ENCODE assay signal across 15 cellular contexts in genomic region chr11:129275825-129276224, GRCh38.
DNase-seq lines count a peak whose midpoint lies in the region; ATAC-seq, FAIRE-seq and TF ChIP-seq lines count a peak whose summit lies in the region.
"Had no signal": no experiment of that assay in that cellular context is flagged by ENCODE, and none has a peak within 500 bp of the region (broad histone marks: within the 10 kb centered on the region; RNA-seq: fewer than 3 reads in every experiment).

No MANE protein-coding gene starts in this region.

- H4K91ac ChIP-seq in trophoblast cell (ENCODE audit: low read depth, low read length), result no peak overlapping the region

- H3K27ac ChIP-seq in A549 (no peak overlapping the region), body of pancreas (peak overlapping the region in 3 of 4 donors; percentile 22 to 69 (median 31)), HepG2 (ENCODE audit: extremely low read length, insufficient read depth, low read length) (no peak overlapping the region), trophoblast cell (ENCODE audit: low read depth, low read length) (no peak overlapping the region)
- H3K27ac ChIP-seq: C4-2B had no signal

- no peak overlapping the region for H2AK5ac ChIP-seq in trophoblast cell (ENCODE audit: low read length)

- DNase-seq in A549 (ENCODE audit: low read depth in 1 of 2, low spot score in 1 of 2), result no peak
- peak; percentile 46 to 72 (median 57) for DNase-seq in body of pancreas
- DNase-seq in HepG2 (ENCODE audit: low spot score), result no peak
- no peak for DNase-seq in trophoblast cell
- DNase-seq in NCI-H69 (lab: John Stamatoyannopoulos, UW), result no peak
- DNase-seq in stimulated activated CD4-positive, alpha-beta T cell treated with anti-CD3 and anti-CD28 coated beads, Interleukin-12 subunit alpha, Interleukin-12 subunit beta, amount 100 ng/mL, for 4 hours, result no peak
- no peak for DNase-seq in KG1 (lab: John Stamatoyannopoulos, UW)
- DNase-seq: Caco-2, NCI-H1436 treated with DMSO at 0.1 percent for 48 hours, NCI-H2227 treated with DMSO at 0.1 percent for 48 hours, PC-3 had no signal

- ATAC-seq in A549 (no peak), body of pancreas (no peak), HepG2 (peak; percentile 29), HG03025 (IDR thresholded peaks at IDR 0.05; ENCODE audit: low FRiP score, unreplicated experiment) (no peak)
- ATAC-seq: HCT116, PC-3 had no signal

- peaks cover 8% of the 10 kb centered on the region for H3K79me1 ChIP-seq in trophoblast cell (ENCODE audit: low read length)

- intact Hi-C loops in body of pancreas (cut with DNase I), result loop anchor here (10.0 kb wide), 1 partner anchor 49 kb away; no protein-coding TSS in a partner anchor
- intact Hi-C loops in HepG2 (cut with micrococcal nuclease; ENCODE audit: unreplicated experiment), result loop anchor here (1.0 to 5.0 kb wide), 4 partner anchors 16 to 134 kb away; no protein-coding TSS in a partner anchor

- WGBS in A549 (ENCODE audit: missing lambda C conversion rate), result 89% methylated on average over 3 of the region's 3 CpGs
- 13 to 27% methylated on average over 3 of the region's 3 CpGs for WGBS in body of pancreas, 2 donors
- WGBS in HepG2 (ENCODE audit: low lambda C conversion rate), result 12% methylated on average over 3 of the region's 3 CpGs
- WGBS in trophoblast cell (ENCODE audit: extremely low coverage, insufficient coverage, insufficient read length), result no CpG with 5 or more reads among the region's 3 CpGs

- no peak for TF ChIP-seq CTCF in A549 (IDR thresholded peaks at IDR 0.05)
- TF ChIP-seq CTCF in body of pancreas (IDR thresholded peaks at IDR 0.05), result no peak
- TF ChIP-seq CTCF in HepG2 (CRISPR knock-in tag; IDR thresholded peaks at IDR 0.05), result no peak

- in situ Hi-C loops in HepG2 (cut with HindIII; ENCODE audit: extremely low pct_ligation_motif_present, low pct_unique_long_range_greater_than_20kb), result no loop called here

- H3K27me3 ChIP-seq in body of pancreas, result no peaks in the 10 kb centered on the region
- no peaks in the 10 kb centered on the region; a peak in 1 of 5 replicates for H3K27me3 ChIP-seq in HepG2 (ENCODE audit: control insufficient read depth in 1 of 2, insufficient read depth in 2 of 2, low read length in 2 of 2)
- H3K27me3 ChIP-seq in trophoblast cell (ENCODE audit: insufficient read depth, low read length), result no peaks in the 10 kb centered on the region

- POLR2A ChIA-PET in A549 (lab: Yijun Ruan, JAX), result no interaction called here
- POLR2A ChIA-PET in HepG2 (lab: Yijun Ruan, JAX), result interaction anchor here (1.1 to 2.1 kb wide), 3 partner anchors 15 to 24 kb away, joined by 4 to 7 read pairs (median 4); no protein-coding TSS in a partner anchor

- no peak overlapping the region for H2BK5ac ChIP-seq in trophoblast cell (ENCODE audit: low read depth, low read length, poor library complexity)

- H3K4me1 ChIP-seq in A549 (peaks cover 39% of the 10 kb centered on the region), body of pancreas (peaks cover 70% of the 10 kb centered on the region), HepG2 (ENCODE audit: insufficient read depth, low read length) (peaks cover 70% of the 10 kb centered on the region), trophoblast cell (ENCODE audit: control insufficient read depth in 1 of 2, insufficient read depth in 2 of 2, low read length in 2 of 2) (peaks cover 2 to 6% of the 10 kb centered on the region in 2 experiments)

- no peak overlapping the region for H4K12ac ChIP-seq in trophoblast cell (ENCODE audit: low read depth, low read length)

- H2AFZ ChIP-seq in HepG2 (ENCODE audit: low read length), result no peak overlapping the region
- H2AFZ ChIP-seq in trophoblast cell (ENCODE audit: insufficient read depth, low read length, poor library complexity), result no peak overlapping the region

- no peak overlapping the region for H3K18ac ChIP-seq in trophoblast cell (ENCODE audit: low read length)

- peak overlapping the region; percentile 51 for H3K4me2 ChIP-seq in A549
- peak overlapping the region; percentile 80 for H3K4me2 ChIP-seq in HepG2 (ENCODE audit: low read depth, low read length)
- no peak overlapping the region for H3K4me2 ChIP-seq in trophoblast cell (ENCODE audit: low read length)

- no peak overlapping the region for H3K23ac ChIP-seq in trophoblast cell (ENCODE audit: low read length)

- H4K20me1 ChIP-seq in HepG2 (ENCODE audit: insufficient read depth, low read length), result peaks cover 30% of the 10 kb centered on the region

- TF ChIP-seq RAD21 in A549 (conservative IDR thresholded peaks at IDR 0.05 in 1 of 2, IDR thresholded peaks at IDR 0.05 in 1 of 2) (no peak), HepG2 (CRISPR knock-in tag; IDR thresholded peaks at IDR 0.05) (no peak)

- CTCF ChIA-PET in A549 (lab: Yijun Ruan, JAX) (interaction anchor here (0.9 kb wide), 1 partner anchor 17 kb away, joined by 3 read pairs; no protein-coding TSS in a partner anchor), HepG2 (lab: Yijun Ruan, JAX; ENCODE audit: low intra/inter-chr PET ratio, low total read pairs) (no interaction called here)

- no peak overlapping the region for H2BK120ac ChIP-seq in trophoblast cell (ENCODE audit: insufficient read depth, low read length, poor library complexity)

- H3K4ac ChIP-seq in trophoblast cell (ENCODE audit: low read depth, low read length), result peak overlapping the region; percentile 47

- H2BK12ac ChIP-seq in trophoblast cell (ENCODE audit: low read length), result no peak overlapping the region

- H3K36me3 ChIP-seq in body of pancreas (replicated peaks in 1 of 2; ENCODE audit: insufficient read depth in 1 of 2, low read depth in 2 of 2), result no peaks in the 10 kb centered on the region
- no peaks in the 10 kb centered on the region for H3K36me3 ChIP-seq in HepG2 (replicated peaks in 1 of 2; ENCODE audit: control insufficient read depth in 1 of 2, insufficient read depth in 2 of 2, low read length in 2 of 2)
- no peaks in the 10 kb centered on the region for H3K36me3 ChIP-seq in trophoblast cell (ENCODE audit: control insufficient read depth in 1 of 2, insufficient read depth in 2 of 2, low read length in 2 of 2)

- H3K14ac ChIP-seq in trophoblast cell (ENCODE audit: low read length), result no peak overlapping the region

- FAIRE-seq in A549 (lab: Jason Lieb, UNC) (no peak), HepG2 (lab: Jason Lieb, UNC) (no peak)
- FAIRE-seq: GM18507 had no signal

- no peak overlapping the region for H3K9ac ChIP-seq in HepG2 (ENCODE audit: insufficient read depth, low read depth, low read length)
- H3K9ac ChIP-seq in trophoblast cell (ENCODE audit: low read length), result no peak overlapping the region

- no TSS peak for BruUV-seq in HepG2 (replicated peaks; lab: Mats Ljungman, UMichigan)

- TF ChIP-seq POLR2A in A549 (IDR thresholded peaks at IDR 0.05; ENCODE audit: low read length) (no peak), body of pancreas (IDR thresholded peaks at IDR 0.05) (no peak), HepG2 (IDR thresholded peaks at IDR 0.05; ENCODE audit: insufficient read depth in 1 of 2, low read depth in 2 of 2, low read length in 2 of 2) (no peak)

- no peaks in the 10 kb centered on the region for H3K9me3 ChIP-seq in A549
- H3K9me3 ChIP-seq in body of pancreas, result no peaks in the 10 kb centered on the region
- H3K9me3 ChIP-seq in HepG2 (ENCODE audit: low read length), result no peaks in the 10 kb centered on the region
- no peaks in the 10 kb centered on the region for H3K9me3 ChIP-seq in trophoblast cell (ENCODE audit: insufficient read depth, low read depth, low read length)
- H3K9me3 ChIP-seq: Caco-2 had no signal

- H3K79me2 ChIP-seq in HepG2 (ENCODE audit: insufficient read depth, low read length) (peaks cover 78% of the 10 kb centered on the region), trophoblast cell (ENCODE audit: control insufficient read depth, insufficient read depth, low read length, poor library complexity) (peaks cover 6% of the 10 kb centered on the region)

- TF ChIP-seq EP300 in A549 (IDR thresholded peaks at IDR 0.05), result no peak
- no peak for TF ChIP-seq EP300 in HepG2 (IDR thresholded peaks at IDR 0.05; ENCODE audit: low read depth in 2 of 2, low read length in 2 of 2)
- TF ChIP-seq EP300 in HepG2 (CRISPR knock-in tag; IDR thresholded peaks at IDR 0.05; ENCODE audit: borderline replicate concordance), result no peak

- H3K4me3 ChIP-seq in A549 (no peak overlapping the region), body of pancreas (no peak overlapping the region), HepG2 (replicated peaks in 1 of 3; ENCODE audit: insufficient read depth in 1 of 3, low read depth in 2 of 3, low read length in 3 of 3) (peak overlapping the region; percentile 7 to 84 (median 54); a peak in 5 of 6 replicates), trophoblast cell (ENCODE audit: low read depth, low read length) (no peak overlapping the region)

- no peak overlapping the region for H4K8ac ChIP-seq in trophoblast cell (ENCODE audit: low read depth, low read length)

TF ChIP-seq in A549, 52 proteins besides CTCF, POLR2A, EP300 and RAD21 (continues in another document):
- no peak for TF ChIP-seq HOXB13 (CRISPR knock-in tag; IDR thresholded peaks at IDR 0.05; ENCODE audit: low read depth)
- no peak for TF ChIP-seq TP53 (CRISPR knock-in tag; IDR thresholded peaks at IDR 0.05)
- no peak for TF ChIP-seq TFCP2L1 (CRISPR knock-in tag; IDR thresholded peaks at IDR 0.05)
- no peak for TF ChIP-seq PHF8 (IDR thresholded peaks at IDR 0.05; ENCODE audit: borderline replicate concordance, low read depth)
- no peak for TF ChIP-seq USF2 (IDR thresholded peaks at IDR 0.05)
- no peak for TF ChIP-seq KDM1A (IDR thresholded peaks at IDR 0.05; ENCODE audit: low read depth)

TF ChIP-seq in HepG2, 621 proteins besides CTCF, POLR2A, EP300 and RAD21 (continues in another document):
- TF ChIP-seq ASH2L (IDR thresholded peaks at IDR 0.05; ENCODE audit: insufficient read length, low read depth, low read length), result peak; percentile 24
- peak; percentile 53 for TF ChIP-seq HNF4A (CRISPR knock-in tag; IDR thresholded peaks at IDR 0.05)

Comparison
In these comparisons a context has a peak if more than half of its experiments do, and no peak if none do; other contexts are left out.
1. DNase-seq: peak in body of pancreas (4 of 4); none in A549 (0 of 2), HepG2 (single experiment), trophoblast cell (0 of 2), NCI-H69 (single experiment), stimulated activated CD4-positive, alpha-beta T cell treated with anti-CD3 and anti-CD28 coated beads, Interleukin-12 subunit alpha, Interleukin-12 subunit beta, amount 100 ng/mL, for 4 hours (single experiment) and KG1 (single experiment).
2. H3K27ac ChIP-seq: peak in body of pancreas (3 of 4); none in A549 (0 of 2), HepG2 (single experiment) and trophoblast cell (single experiment).
3. H3K4me3 ChIP-seq: peak in HepG2 (3 of 3); none in A549 (single experiment), body of pancreas (0 of 2) and trophoblast cell (single experiment).